Comparison of ENCODE assay signal across 2 cellular contexts in the genomic region with DNA sequence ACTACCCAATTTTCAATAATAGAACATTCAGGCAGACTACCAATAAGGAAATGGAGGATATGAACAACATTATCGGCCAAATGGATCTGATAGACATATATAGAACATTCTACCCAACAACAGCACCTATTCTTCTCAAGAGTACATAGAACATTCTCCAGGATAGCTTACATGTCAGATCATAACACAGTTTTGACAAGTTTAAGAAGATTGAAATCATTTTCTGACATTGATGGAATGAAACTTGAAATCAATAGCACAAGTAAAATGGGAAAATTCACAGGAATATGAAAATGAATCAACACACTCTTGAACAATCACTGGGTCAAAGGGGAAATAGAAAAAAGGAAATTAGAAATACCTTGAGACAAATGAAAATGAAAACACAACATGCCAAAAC.
TF ChIP-seq lines count a peak whose summit lies in the region.

No MANE protein-coding gene starts in this region.

TF ChIP-seq in A549, 52 proteins besides CTCF, POLR2A, EP300 and RAD21:
- TF ChIP-seq, protein P1, sequence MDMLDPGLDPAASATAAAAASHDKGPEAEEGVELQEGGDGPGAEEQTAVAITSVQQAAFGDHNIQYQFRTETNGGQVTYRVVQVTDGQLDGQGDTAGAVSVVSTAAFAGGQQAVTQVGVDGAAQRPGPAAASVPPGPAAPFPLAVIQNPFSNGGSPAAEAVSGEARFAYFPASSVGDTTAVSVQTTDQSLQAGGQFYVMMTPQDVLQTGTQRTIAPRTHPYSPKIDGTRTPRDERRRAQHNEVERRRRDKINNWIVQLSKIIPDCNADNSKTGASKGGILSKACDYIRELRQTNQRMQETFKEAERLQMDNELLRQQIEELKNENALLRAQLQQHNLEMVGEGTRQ (IDR thresholded peaks at IDR 0.05), result no peak
- TF ChIP-seq, protein P2, sequence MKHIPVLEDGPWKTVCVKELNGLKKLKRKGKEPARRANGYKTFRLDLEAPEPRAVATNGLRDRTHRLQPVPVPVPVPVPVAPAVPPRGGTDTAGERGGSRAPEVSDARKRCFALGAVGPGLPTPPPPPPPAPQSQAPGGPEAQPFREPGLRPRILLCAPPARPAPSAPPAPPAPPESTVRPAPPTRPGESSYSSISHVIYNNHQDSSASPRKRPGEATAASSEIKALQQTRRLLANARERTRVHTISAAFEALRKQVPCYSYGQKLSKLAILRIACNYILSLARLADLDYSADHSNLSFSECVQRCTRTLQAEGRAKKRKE (CRISPR knock-in tag; IDR thresholded peaks at IDR 0.05; ENCODE audit: low read depth), result no peak
- TF ChIP-seq GATA3 (IDR thresholded peaks at IDR 0.05; ENCODE audit: borderline replicate concordance), result no peak

TF ChIP-seq in endothelial cell of umbilical vein, 7 proteins besides CTCF, POLR2A, EP300 and RAD21 (continued from another document):
- TF ChIP-seq JUN (IDR thresholded peaks at IDR 0.05; ENCODE audit: borderline replicate concordance, insufficient read depth, insufficient read length, low read depth) (no peak), FOS (IDR thresholded peaks at IDR 0.05; ENCODE audit: borderline replicate concordance, insufficient read depth, low read length) (no peak)
TF ChIP-seq in endothelial cell of umbilical vein: peak in this region for 0.
